10 cellular contexts compared by ENCODE assay signal in genomic region chr2:226906439-226906796, GRCh38.
DNase-seq lines count a peak whose midpoint lies in the region; ATAC-seq lines count a peak whose summit lies in the region.
"Had no signal": no experiment of that assay in that cellular context is flagged by ENCODE, and none has a peak within 500 bp of the region (broad histone marks: within the 10 kb centered on the region; RNA-seq: fewer than 3 reads in every experiment).

No MANE protein-coding gene starts in this region.

- no peak for DNase-seq in COR-L47 (lab: John Stamatoyannopoulos, UW)
- DNase-seq in NCI-H1436 (lab: John Stamatoyannopoulos, UW): no peak
- no peak for DNase-seq in activated CD4-positive, alpha-beta T cell treated with anti-CD3 and anti-CD28 coated beads for 4 hours
- DNase-seq in NK-92 (lab: John Stamatoyannopoulos, UW; ENCODE audit: unreplicated experiment): no peak
- DNase-seq: NCI-H345; stimulated activated CD4-positive, alpha-beta T cell treated with anti-CD3 and anti-CD28 coated beads, Interleukin-4, amount 100 ng/mL, for 24 hours had no signal

- ATAC-seq in GM18861 (IDR thresholded peaks at IDR 0.05; ENCODE audit: unreplicated experiment) (peak; percentile 58), GM21576 (IDR thresholded peaks at IDR 0.05; ENCODE audit: unreplicated experiment) (peak; percentile 43), HG03175 (IDR thresholded peaks at IDR 0.05; ENCODE audit: unreplicated experiment) (peak; percentile 72), esophagus mucosa (peak; percentile 37)
